Comparison of ENCODE assay signal across 8 cellular contexts in genomic region chr17:42286411-42287295, GRCh38. TPM values are rescaled to one million over a fixed set of nuclear protein-coding genes. Genes with fewer than 3 reads are reported as not detected.
DNase-seq lines count a peak whose midpoint lies in the region; ATAC-seq and TF ChIP-seq lines count a peak whose summit lies in the region.
"Had no signal": no experiment of that assay in that cellular context is flagged by ENCODE, and none has a peak within 500 bp of the region (broad histone marks: within the 10 kb centered on the region; RNA-seq: fewer than 3 reads in every experiment).

No MANE protein-coding gene starts in this region.

- no peak for ATAC-seq in right lobe of liver
- ATAC-seq in thoracic aorta (ENCODE audit: insufficient number of reproducible peaks, low FRiP score, low read depth) = no peak
- no peak for ATAC-seq in mucosa of descending colon
- no peak for ATAC-seq in GM21390 (IDR thresholded peaks at IDR 0.05; ENCODE audit: unreplicated experiment)

- H3K27ac ChIP-seq in right lobe of liver = peak overlapping the region in 2 of 3 donors; percentile 75 to 79
- peak overlapping the region; percentile 90 to 92 for H3K27ac ChIP-seq in thoracic aorta

- peak overlapping the region; percentile 88 for H3K4me3 Mint-ChIP-seq in activated naive CD8-positive, alpha-beta T cell treated with anti-CD3 and anti-CD28 coated beads for 36 hours

- intact Hi-C loops in right lobe of liver (cut with DNase I) (no loop called here), mucosa of descending colon (cut with DNase I, micrococcal nuclease) (no loop called here)

- no peaks in the 10 kb centered on the region for H3K27me3 Mint-ChIP-seq in activated naive CD8-positive, alpha-beta T cell treated with anti-CD3 and anti-CD28 coated beads for 36 hours

- peaks cover 46% of the 10 kb centered on the region for H3K4me1 Mint-ChIP-seq in activated naive CD8-positive, alpha-beta T cell treated with anti-CD3 and anti-CD28 coated beads for 36 hours

- DNase-seq in Kasumi-1 (lab: John Stamatoyannopoulos, UW) (peak; percentile 6 to 25), right lobe of liver (peak in 1 of 3 donors; percentile 44), thoracic aorta (ENCODE audit: low spot score) (no peak), mucosa of descending colon (no peak), NCI-H146 treated with DMSO at 0.1 percent for 48 hours (lab: John Stamatoyannopoulos, UW; ENCODE audit: unreplicated experiment) (no peak)
- DNase-seq in activated naive CD8-positive, alpha-beta T cell treated with anti-CD3 and anti-CD28 coated beads for 36 hours = no peak
- DNase-seq: activated CD4-positive, CD25-positive, alpha-beta regulatory T cell had no signal

- WGBS in right lobe of liver (ENCODE audit: insufficient coverage, low coverage, low lambda C conversion rate, missing lambda C conversion rate) = 31% methylated on average over 2 of the region's 5 CpGs

- no peaks in the 10 kb centered on the region for H3K9me3 ChIP-seq in right lobe of liver
- no peaks in the 10 kb centered on the region for H3K9me3 ChIP-seq in thoracic aorta
- no peaks in the 10 kb centered on the region for H3K9me3 ChIP-seq in mucosa of descending colon

- TF ChIP-seq POLR2A in right lobe of liver (IDR thresholded peaks at IDR 0.05) = no peak

- peaks cover 30% of the 10 kb centered on the region for H3K36me3 Mint-ChIP-seq in activated naive CD8-positive, alpha-beta T cell treated with anti-CD3 and anti-CD28 coated beads for 36 hours

- no peaks in the 10 kb centered on the region for H3K9me3 Mint-ChIP-seq in activated naive CD8-positive, alpha-beta T cell treated with anti-CD3 and anti-CD28 coated beads for 36 hours

- H3K4me1 ChIP-seq in right lobe of liver (peaks cover 0 to 6% (median 2%) of the 10 kb centered on the region in 4 donors), thoracic aorta (ENCODE audit: control insufficient read depth in 1 of 2, low read depth in 2 of 2) (peaks cover 8 to 34% of the 10 kb centered on the region in 2 donors), mucosa of descending colon (ENCODE audit: low read depth) (peaks cover 9% of the 10 kb centered on the region)

- peak overlapping the region; percentile 95 for H3K27ac Mint-ChIP-seq in activated naive CD8-positive, alpha-beta T cell treated with anti-CD3 and anti-CD28 coated beads for 36 hours

- TF ChIP-seq CTCF in right lobe of liver (IDR thresholded peaks at IDR 0.05) (no peak), thoracic aorta (IDR thresholded peaks at IDR 0.05) (no peak), mucosa of descending colon (IDR thresholded peaks at IDR 0.05) (no peak)

- H3K27me3 ChIP-seq in right lobe of liver (no peaks in the 10 kb centered on the region), thoracic aorta (replicated peaks; ENCODE audit: insufficient read depth) (no peaks in the 10 kb centered on the region)

- H3K36me3 ChIP-seq in right lobe of liver (no peaks in the 10 kb centered on the region), thoracic aorta (no peaks in the 10 kb centered on the region), mucosa of descending colon (ENCODE audit: low read depth) (no peaks in the 10 kb centered on the region)

- no peak overlapping the region for H3K4me3 ChIP-seq in right lobe of liver
- H3K4me3 ChIP-seq in thoracic aorta = peak overlapping the region; percentile 91
- H3K4me3 ChIP-seq in mucosa of descending colon = no peak overlapping the region

RNA-seq across cellular contexts. Expression of gene STAT5A, which starts 1.6 kb away (rescaled TPM):
- total RNA-seq in activated naive CD8-positive, alpha-beta T cell treated with anti-CD3 and anti-CD28 coated beads for 36 hours = 100 to 1,000 TPM; 116 to 121 TPM
- 10 to 100 TPM in 1 of 6 experiments, 1 to 10 TPM in 5; 4.8 to 11.5 (median 7.7) TPM for total RNA-seq in right lobe of liver
- total RNA-seq in thoracic aorta = 10 to 100 TPM; 65.5 to 69.8 TPM
- total RNA-seq in mucosa of descending colon = 10 to 100 TPM; 26.4 to 53.7 (median 29.7) TPM

RNA-seq across cellular contexts. Expression of gene STAT5B, which starts 10.5 kb away (rescaled TPM):
- 10 to 100 TPM; 60.7 to 68.6 TPM for total RNA-seq in activated naive CD8-positive, alpha-beta T cell treated with anti-CD3 and anti-CD28 coated beads for 36 hours
- total RNA-seq in right lobe of liver (10 to 100 TPM; 21.2 to 29.0 (median 26.7) TPM), thoracic aorta (100 to 1,000 TPM in 1 of 2 donors, 10 to 100 TPM in 1; 95.2 to 117 TPM), mucosa of descending colon (10 to 100 TPM; 30.1 to 93.0 (median 32.2) TPM)

Comparison
In these comparisons a context has a peak if more than half of its experiments do, and no peak if none do; other contexts are left out.
1. DNase-seq: peak in Kasumi-1 (2 of 2); none in activated naive CD8-positive, alpha-beta T cell treated with anti-CD3 and anti-CD28 coated beads for 36 hours (single experiment), thoracic aorta (single experiment), mucosa of descending colon (0 of 3) and NCI-H146 treated with DMSO at 0.1 percent for 48 hours (single experiment).